ENCODE assay signal across 9 cellular contexts in genomic region chr3:97885931-97886824, GRCh38.
"Had no signal": no experiment of that assay in that cellular context is flagged by ENCODE, and none has a peak within 500 bp of the region (broad histone marks: within the 10 kb centered on the region; RNA-seq: fewer than 3 reads in every experiment).

No MANE protein-coding gene starts in this region.

- H3K9me3 ChIP-seq: spleen had no signal

- H3K4me3 ChIP-seq: spleen had no signal

- H3K27ac ChIP-seq: parathyroid adenoma, spleen had no signal

- DNase-seq: amygdala; glutamatergic neuron; SIG-M5; spleen; stimulated activated CD4-positive, alpha-beta T cell treated with anti-CD3 and anti-CD28 coated beads, Interleukin-1b, Interleukin-23, amount 100 ng/mL, for 48 hours; T-helper 2 cell; trophoblast cell had no signal

- ATAC-seq: stimulated activated memory B cell treated with anti-CD40 and anti-IgM and Interleukin-4, amounts not matched to agents 10 μg/mL and 1 μg/mL and 100 μg/mL, for 72 hours had no signal

- H3K27me3 ChIP-seq: spleen had no signal
